Comparison of ENCODE assay signal across 8 cellular contexts in genomic region chr16:27268376-27269299, GRCh38. TPM values are rescaled to one million over a fixed set of nuclear protein-coding genes. Genes with fewer than 3 reads are reported as not detected.
A peak's percentile ranks its signal among the peaks of the same experiment; 100 is the strongest.
DNase-seq lines count a peak whose midpoint lies in the region; TF ChIP-seq lines count a peak whose summit lies in the region.

NSMCE1 (minus strand) TSS chr16:27268772; CDS start chr16:27257570, 11,202 bp downstream.

- H3K9me3 ChIP-seq in HEK293 (ENCODE audit: control insufficient read depth, insufficient read depth, low read depth, low read length) (no peaks in the 10 kb centered on the region), SK-N-MC (ENCODE audit: low read depth, low read length) (no peaks in the 10 kb centered on the region), suprapubic skin (no peaks in the 10 kb centered on the region)

- H3K27ac ChIP-seq in HEK293 (ENCODE audit: extremely low read depth, low read depth, low read length) (peak within 1 kb of the TSS; percentile 39; the same call in 1 of the 2 replicates), SK-N-MC (peak within 1 kb of the TSS; percentile 67), suprapubic skin (peak within 1 kb of the TSS; percentile 72)

- POLR2A ChIA-PET in HEK293 (lab: Yijun Ruan, JAX) = interaction anchor here (0.7 to 1.6 kb wide), 3 partner anchors 33 to 87 kb away, joined by 3 to 9 read pairs (median 3); partner anchors contain the start of gene KDM8

- no peaks in the 10 kb centered on the region for H3K27me3 ChIP-seq in suprapubic skin

- H3K4me1 ChIP-seq in HEK293 (ENCODE audit: control insufficient read depth, insufficient read depth, low read length) = no peaks in the 10 kb centered on the region
- H3K4me1 ChIP-seq in suprapubic skin = peaks cover 27% of the 10 kb centered on the region

- peak within 1 kb of the TSS; percentile 94 for H3K9ac ChIP-seq in SK-N-MC (ENCODE audit: insufficient read length)

- H3K4me3 ChIP-seq in HEK293 (ENCODE audit: low read depth, low read length) (peak within 1 kb of the TSS; percentile 78), SK-N-MC (peak within 1 kb of the TSS; percentile 95), suprapubic skin (peak within 1 kb of the TSS; percentile 85)

- CTCF ChIA-PET in HEK293 (lab: Yijun Ruan, JAX) = interaction anchor here (0.6 kb wide), 1 partner anchor 756 kb away, joined by 3 read pairs; no protein-coding TSS in a partner anchor

- no peak for TF ChIP-seq EP300 in suprapubic skin (IDR thresholded peaks at IDR 0.05)

- 6% methylated on average over 48 of the region's 58 CpGs for WGBS in suprapubic skin

- no peaks in the 10 kb centered on the region for H3K36me3 ChIP-seq in HEK293 (ENCODE audit: control insufficient read depth in 2 of 2, insufficient read depth in 1 of 2, low read length in 2 of 2)
- H3K36me3 ChIP-seq in SK-N-MC (ENCODE audit: insufficient read depth, low read length) = no peaks in the 10 kb centered on the region
- H3K36me3 ChIP-seq in suprapubic skin = no peaks in the 10 kb centered on the region

- DNase-seq in GM04503 (ENCODE audit: low read depth) (peak; percentile 64), MV-4-11 (lab: John Stamatoyannopoulos, UW) (peak; percentile 95), SK-N-MC (ENCODE audit: low read depth, low spot score) (peak; percentile 75), globus pallidus (ENCODE audit: low spot score) (peak; percentile 94), nucleus accumbens (lab: John Stamatoyannopoulos, UW) (peak; percentile 34 to 98 (median 89)), suprapubic skin (ENCODE audit: low spot score in 2 of 2) (peak; percentile 99 to 100)
- peak; percentile 99 for DNase-seq in activated naive CD4-positive, alpha-beta T cell treated with anti-CD3 and anti-CD28 coated beads, Interleukin-2, amount 50 U/mL, for 16 hours

- peak in 1 of 2 donors; percentile 67 for TF ChIP-seq POLR2A in suprapubic skin (IDR thresholded peaks at IDR 0.05)

- TF ChIP-seq CTCF in HEK293 (tag by site-specific recombination; IDR thresholded peaks at IDR 0.05) = peak; percentile 70
- TF ChIP-seq CTCF in suprapubic skin (IDR thresholded peaks at IDR 0.05) = peak in 1 of 2 donors; percentile 15

TF ChIP-seq in HEK293, 187 proteins besides CTCF, POLR2A, EP300 and RAD21 (continues in another document):
- TF ChIP-seq WT1 (tag by site-specific recombination; IDR thresholded peaks at IDR 0.05) = no peak
- peak; percentile 61 for TF ChIP-seq ZBTB11 (tag by site-specific recombination; conservative IDR thresholded peaks at IDR 0.05; ENCODE audit: low read depth)
- 0 out of 2 replicates have a peak, but pooled peaks have one; percentile 29 for TF ChIP-seq ZNF10 (tag by site-specific recombination; IDR thresholded peaks at IDR 0.05)
- no peak for TF ChIP-seq ZNF174 (tag by site-specific recombination; IDR thresholded peaks at IDR 0.05)
- TF ChIP-seq ZBTB8A (tag by site-specific recombination; IDR thresholded peaks at IDR 0.05) = peak; percentile 71
- 0 out of 2 replicates have a peak, but pooled peaks have one; percentile 80 for TF ChIP-seq ZNF518A (tag by site-specific recombination; conservative IDR thresholded peaks at IDR 0.05; ENCODE audit: low read depth)
- no peak for TF ChIP-seq ZNF114 (tag by site-specific recombination; IDR thresholded peaks at IDR 0.05)
- TF ChIP-seq ZNF629 (tag by site-specific recombination; IDR thresholded peaks at IDR 0.05) = peak; percentile 95

RNA-seq across cellular contexts. Expression of gene NSMCE1, which starts in this region (rescaled TPM):
- 10 to 100 TPM; 23.0 to 32.2 (median 29.3) TPM for total RNA-seq in suprapubic skin

Comparison
In these comparisons a context has a peak if more than half of its experiments do, and no peak if none do; other contexts are left out.
1. Peak in every context shown above with its lines: DNase-seq, H3K4me3 ChIP-seq and H3K27ac ChIP-seq.